In genomic region chr3:55189359-55189801, GRCh38 we compare ENCODE assay signal across 16 cellular contexts.
A peak's percentile ranks its signal among the peaks of the same experiment; 100 is the strongest.
DNase-seq lines count a peak whose midpoint lies in the region; ATAC-seq and TF ChIP-seq lines count a peak whose summit lies in the region.
"Had no signal": no experiment of that assay in that cellular context is flagged by ENCODE, and none has a peak within 500 bp of the region (broad histone marks: within the 10 kb centered on the region; RNA-seq: fewer than 3 reads in every experiment).

No MANE protein-coding gene starts in this region.

- no peak for TF ChIP-seq POLR2A in thyroid gland (IDR thresholded peaks at IDR 0.05)

- intact Hi-C loops in thyroid gland (cut with DNase I): loop anchor here (10.0 kb wide), 1 partner anchor 335 kb away; no protein-coding TSS in a partner anchor

- no peak overlapping the region for H3K4me3 ChIP-seq in endodermal cell (ENCODE audit: low read length)
- no peak overlapping the region for H3K4me3 ChIP-seq in mesodermal cell (ENCODE audit: extremely low read depth, insufficient read depth, low read length, poor library complexity, severe bottlenecking)
- no peak overlapping the region for H3K4me3 ChIP-seq in thyroid gland (replicated peaks in 1 of 3)
- H3K4me3 ChIP-seq: breast epithelium had no signal

- H3K9me3 Mint-ChIP-seq in endodermal cell: peaks cover 1% of the 10 kb centered on the region
- H3K9me3 Mint-ChIP-seq in effector memory CD8-positive, alpha-beta T cell: peaks cover 5 to 13% of the 10 kb centered on the region in 2 donors
- H3K9me3 Mint-ChIP-seq: activated CD4-positive, alpha-beta T cell treated with anti-CD3 and anti-CD28 coated beads, Interleukin-2, amount 10 ng/mL, durations not matched to agents 24 days and 14 days had no signal

- no peak overlapping the region for H3K9ac ChIP-seq in endodermal cell (ENCODE audit: extremely low read depth, low read length, poor library complexity, severe bottlenecking)

- no peaks in the 10 kb centered on the region for H3K4me1 Mint-ChIP-seq in endodermal cell
- no peaks in the 10 kb centered on the region for H3K4me1 Mint-ChIP-seq in effector memory CD8-positive, alpha-beta T cell (ENCODE audit: low read depth in 2 of 2)
- H3K4me1 Mint-ChIP-seq: activated CD4-positive, alpha-beta T cell treated with anti-CD3 and anti-CD28 coated beads, Interleukin-2, amount 10 ng/mL, durations not matched to agents 24 days and 14 days had no signal

- WGBS in endodermal cell (ENCODE audit: insufficient coverage in 1 of 2, insufficient read length in 1 of 2), 2 experiments: 68 to 70% methylated on average over 2 to 5 of the region's 5 CpGs
- WGBS in mesodermal cell (ENCODE audit: insufficient coverage in 2 of 2), 2 experiments: 31 to 51% methylated on average over 3 of the region's 5 CpGs
- WGBS in thyroid gland, 2 donors: 77 to 78% methylated on average over 5 of the region's 5 CpGs

- H3K36me3 ChIP-seq in endodermal cell (ENCODE audit: control insufficient read depth, insufficient read depth, low read length) (no peaks in the 10 kb centered on the region), mesodermal cell (ENCODE audit: control insufficient read depth, insufficient read depth, low read length) (no peaks in the 10 kb centered on the region), thyroid gland (no peaks in the 10 kb centered on the region)
- H3K36me3 ChIP-seq: breast epithelium had no signal

- no peak for ATAC-seq in effector memory CD8-positive, alpha-beta T cell (replicated peaks)

- H3K27me3 Mint-ChIP-seq in endodermal cell (ENCODE audit: insufficient read depth): no peaks in the 10 kb centered on the region
- no peaks in the 10 kb centered on the region for H3K27me3 Mint-ChIP-seq in effector memory CD8-positive, alpha-beta T cell
- H3K27me3 Mint-ChIP-seq: activated CD4-positive, alpha-beta T cell treated with anti-CD3 and anti-CD28 coated beads, Interleukin-2, amount 10 ng/mL, durations not matched to agents 24 days and 14 days; CD4-positive, alpha-beta T cell had no signal

- H3K27me3 ChIP-seq in endodermal cell (ENCODE audit: control insufficient read depth, insufficient read depth, low read length, poor library complexity, severe bottlenecking) (no peaks in the 10 kb centered on the region), thyroid gland (no peaks in the 10 kb centered on the region)
- H3K27me3 ChIP-seq: breast epithelium had no signal

- H3K27ac ChIP-seq in endodermal cell (ENCODE audit: low read depth, low read length) (no peak overlapping the region), mesodermal cell (ENCODE audit: low read depth, low read length, severe bottlenecking) (peak overlapping the region; percentile 93), thyroid gland (no peak overlapping the region)
- H3K27ac ChIP-seq: breast epithelium had no signal

- in situ Hi-C loops in GM13976 (cut with MboI; ENCODE audit: low sequenced_read_pairs, unreplicated experiment): no loop called here

- no peaks in the 10 kb centered on the region for H3K36me3 Mint-ChIP-seq in endodermal cell (ENCODE audit: low read depth)
- no peaks in the 10 kb centered on the region for H3K36me3 Mint-ChIP-seq in effector memory CD8-positive, alpha-beta T cell (ENCODE audit: insufficient read depth)

- H3K9me3 ChIP-seq in endodermal cell (ENCODE audit: control insufficient read depth, low read length) (no peaks in the 10 kb centered on the region), mesodermal cell (ENCODE audit: control insufficient read depth, low read length) (peaks cover 10% of the 10 kb centered on the region), thyroid gland (no peaks in the 10 kb centered on the region)
- H3K9me3 ChIP-seq: breast epithelium had no signal

- no peak overlapping the region for H3K27ac Mint-ChIP-seq in endodermal cell
- H3K27ac Mint-ChIP-seq in effector memory CD8-positive, alpha-beta T cell: no peak overlapping the region
- H3K27ac Mint-ChIP-seq: activated CD4-positive, alpha-beta T cell treated with anti-CD3 and anti-CD28 coated beads, Interleukin-2, amount 10 ng/mL, durations not matched to agents 24 days and 14 days; activated T-helper 1 cell treated with anti-CD3 and anti-CD28 coated beads, Interleukin-12 subunit alpha, Interleukin-12 subunit beta, Interleukin-2, Interleukin-4 antibody, amounts not matched to agents 30 ng/mL and 10 ng/mL and 1 ng/mL, durations not matched to agents 14 hours and 24 hours and 36 hours; CD4-positive, alpha-beta T cell had no signal

- no peak for TF ChIP-seq CTCF in endodermal cell (conservative IDR thresholded peaks at IDR 0.05)
- TF ChIP-seq CTCF in thyroid gland (IDR thresholded peaks at IDR 0.05): no peak
- no peak for TF ChIP-seq CTCF in GM13976 (IDR thresholded peaks at IDR 0.05; ENCODE audit: borderline replicate concordance, control extremely low read depth, extremely low read depth, insufficient read depth, missing control alignments)

- H3K4me1 ChIP-seq in endodermal cell (ENCODE audit: control insufficient read depth, insufficient read depth, low read length) (no peaks in the 10 kb centered on the region), mesodermal cell (ENCODE audit: control insufficient read depth, insufficient read depth, low read length, poor library complexity, severe bottlenecking) (peaks cover 26% of the 10 kb centered on the region), thyroid gland (no peaks in the 10 kb centered on the region)
- H3K4me1 ChIP-seq: breast epithelium had no signal

- no peak overlapping the region for H3K4me3 Mint-ChIP-seq in endodermal cell
- no peak overlapping the region for H3K4me3 Mint-ChIP-seq in effector memory CD8-positive, alpha-beta T cell
- H3K4me3 Mint-ChIP-seq: activated CD4-positive, alpha-beta T cell treated with anti-CD3 and anti-CD28 coated beads, Interleukin-2, amount 10 ng/mL, durations not matched to agents 24 days and 14 days; activated T-helper 1 cell treated with anti-CD3 and anti-CD28 coated beads, Interleukin-12 subunit alpha, Interleukin-12 subunit beta, Interleukin-2, Interleukin-4 antibody, amounts not matched to agents 30 ng/mL and 10 ng/mL and 1 ng/mL, durations not matched to agents 14 hours and 24 hours and 36 hours; CD4-positive, alpha-beta T cell had no signal

- peak; percentile 100 for DNase-seq in EH (ENCODE audit: low read depth)
- DNase-seq in M059J (ENCODE audit: low read depth): peak; percentile 95
- DNase-seq in endodermal cell: peak; percentile 57
- no peak for DNase-seq in thyroid gland
- DNase-seq in GM13976 (ENCODE audit: low spot score): no peak
- no peak for DNase-seq in effector memory CD8-positive, alpha-beta T cell
- no peak for DNase-seq in NCI-H146 treated with DMSO at 0.1 percent for 48 hours (lab: John Stamatoyannopoulos, UW; ENCODE audit: unreplicated experiment)
- DNase-seq: activated CD4-positive, alpha-beta T cell treated with anti-CD3 and anti-CD28 coated beads, Interleukin-2, amount 10 ng/mL, durations not matched to agents 24 days and 14 days; CD4-positive, alpha-beta T cell; left cardiac atrium; NCI-H1417 treated with DMSO at 0.1 percent for 48 hours; NK-92 treated with Interleukin-12 subunit alpha and Interleukin-12 subunit beta, amount 100 ng/mL, for 24 hours; stimulated activated CD4-positive, alpha-beta T cell treated with anti-CD3 and anti-CD28 coated beads, Interleukin-15, amount 100 ng/mL, for 24 hours had no signal

Comparison
In these comparisons a context has a peak if more than half of its experiments do, and no peak if none do; other contexts are left out.
1. DNase-seq: peak in EH (single experiment), M059J (single experiment) and endodermal cell (single experiment); none in thyroid gland (0 of 2), GM13976 (single experiment), effector memory CD8-positive, alpha-beta T cell (0 of 3) and NCI-H146 treated with DMSO at 0.1 percent for 48 hours (single experiment).